In genomic region chr4:65437102-65437501, GRCh38 we compare ENCODE assay signal across 14 cellular contexts.
"Had no signal": no experiment of that assay in that cellular context is flagged by ENCODE, and none has a peak within 500 bp of the region (broad histone marks: within the 10 kb centered on the region; RNA-seq: fewer than 3 reads in every experiment).

No MANE protein-coding gene starts in this region.

- DNase-seq: activated CD8-positive, alpha-beta memory T cell treated with anti-CD3 and anti-CD28 coated beads, Interleukin-2, amount 50 U/mL, for 48 hours; activated CD8-positive, alpha-beta T cell treated with anti-CD3 and anti-CD28 coated beads, Interleukin-2, amount 10 ng/mL, durations not matched to agents 7 days and 5 days; activated naive CD4-positive, alpha-beta T cell; cerebellar nuclear complex; foreskin melanocyte; heart right ventricle; left ventricle myocardium inferior; stimulated activated CD4-positive, alpha-beta T cell treated with anti-CD3 and anti-CD28 coated beads, Interleukin-4, amount 100 ng/mL, for 1 hour; stimulated activated CD8-positive, alpha-beta memory T cell treated with anti-CD3 and anti-CD28 coated beads, Interleukin-4, amount 100 ng/mL, for 48 hours; stimulated activated naive CD8-positive, alpha-beta T cell treated with anti-CD3 and anti-CD28 coated beads, Interleukin-15, Interleukin-2, amounts not matched to agents 100 U/mL and 50 U/mL, for 24 hours; T1000 had no signal

- H3K4me3 ChIP-seq: esophagus muscularis mucosa, heart right ventricle, left ventricle myocardium inferior, suprapubic skin had no signal

- H3K27me3 ChIP-seq: esophagus muscularis mucosa, heart right ventricle, suprapubic skin had no signal

- H3K36me3 ChIP-seq: esophagus muscularis mucosa, heart right ventricle, left ventricle myocardium inferior, suprapubic skin had no signal

- H3K9me3 ChIP-seq: esophagus muscularis mucosa, heart right ventricle, left ventricle myocardium inferior, suprapubic skin had no signal

- H3K27ac ChIP-seq: esophagus muscularis mucosa, heart right ventricle, left ventricle myocardium inferior, suprapubic skin, VCaP had no signal

- H3K4me1 ChIP-seq: esophagus muscularis mucosa, heart right ventricle, left ventricle myocardium inferior, suprapubic skin had no signal

- ATAC-seq: activated CD8-positive, alpha-beta T cell treated with anti-CD3 and anti-CD28 coated beads, Interleukin-2, amount 10 ng/mL, durations not matched to agents 7 days and 5 days; heart right ventricle; stimulated activated naive CD8-positive, alpha-beta T cell treated with anti-CD3 and anti-CD28 coated beads, Interleukin-15, Interleukin-2, amounts not matched to agents 100 U/mL and 50 U/mL, for 24 hours had no signal
